Comparison of ENCODE assay signal across 18 cellular contexts in genomic region chr2:99672766-99673375, GRCh38.
"Had no signal": no experiment of that assay in that cellular context is flagged by ENCODE, and none has a peak within 500 bp of the region (broad histone marks: within the 10 kb centered on the region; RNA-seq: fewer than 3 reads in every experiment).

No MANE protein-coding gene starts in this region.

- H3K9ac ChIP-seq: parathyroid adenoma had no signal

- H3K4me3 ChIP-seq: adrenal gland, cardiac muscle cell, left ventricle myocardium inferior, sigmoid colon, thoracic aorta had no signal

- H3K4me1 ChIP-seq: parathyroid adenoma, sigmoid colon had no signal

- H3K79me2 ChIP-seq: parathyroid adenoma had no signal

- ATAC-seq: activated naive CD4-positive, alpha-beta T cell treated with anti-CD3 and anti-CD28 coated beads, Interleukin-2, amount 50 U/mL, for 72 hours; effector memory CD8-positive, alpha-beta T cell; stimulated activated effector memory CD8-positive, alpha-beta T cell treated with anti-CD3 and anti-CD28 coated beads, Interleukin-12 subunit alpha, Interleukin-12 subunit beta, amount 100 ng/mL, for 72 hours had no signal

- DNase-seq: activated CD4-positive, alpha-beta T cell treated with anti-CD3 and anti-CD28 coated beads, Interleukin-2, amount 50 U/mL, for 4 hours; activated gamma-delta T cell treated with Interleukin-2 at 50 U/mL for 16 hours; activated T-cell treated with anti-CD3 and anti-CD28 coated beads for 4 hours; adrenal gland; dermis blood vessel endothelial cell; effector memory CD8-positive, alpha-beta T cell; kidney; left ventricle myocardium inferior; sigmoid colon; stimulated activated CD4-positive, alpha-beta T cell treated with anti-CD3 and anti-CD28 coated beads, Interleukin-4, amount 100 ng/mL, for 24 hours; T-helper 2 cell; WERI-Rb-1 had no signal

- H3K9me3 ChIP-seq: adrenal gland, sigmoid colon, thoracic aorta had no signal

- H3K36me3 ChIP-seq: adrenal gland, cardiac muscle cell, left ventricle myocardium inferior, sigmoid colon, thoracic aorta, WERI-Rb-1 had no signal

- H2AFZ ChIP-seq: parathyroid adenoma had no signal

- H3K27ac ChIP-seq: adrenal gland, cardiac muscle cell, left ventricle myocardium inferior, parathyroid adenoma, sigmoid colon, thoracic aorta, WERI-Rb-1 had no signal

- FAIRE-seq: astrocyte, kidney had no signal

- H3K27me3 ChIP-seq: adrenal gland, cardiac muscle cell, sigmoid colon had no signal
